In the genomic region with DNA sequence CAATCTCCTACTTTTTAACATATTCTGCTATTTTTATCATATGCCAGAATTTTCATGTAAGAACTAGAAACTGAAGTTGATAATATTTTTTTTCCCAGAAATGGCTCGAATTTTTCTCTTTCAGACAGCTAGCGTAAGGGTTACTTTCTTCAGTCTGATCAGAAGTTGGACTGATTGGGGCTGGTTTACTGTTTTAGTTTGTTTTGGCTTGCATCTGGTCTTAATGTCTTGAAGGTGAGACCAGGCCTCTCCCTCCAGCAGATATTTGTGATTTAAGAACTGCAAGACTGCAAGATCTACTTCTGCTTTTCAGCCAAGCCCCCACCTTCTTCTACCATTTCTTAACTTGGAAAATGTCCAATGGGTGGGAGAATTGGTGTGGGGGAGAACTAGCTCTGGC, we compare ENCODE assay signal across 28 cellular contexts.
"Had no signal": no experiment of that assay in that cellular context is flagged by ENCODE, and none has a peak within 500 bp of the region (broad histone marks: within the 10 kb centered on the region; RNA-seq: fewer than 3 reads in every experiment).

No MANE protein-coding gene starts in this region.

- H3K27ac ChIP-seq: adrenal gland, epithelial cell of prostate had no signal

- H3K4me3 Mint-ChIP-seq: activated CD4-positive, alpha-beta memory T cell treated with anti-CD3 and anti-CD28 coated beads for 36 hours; activated CD4-positive, alpha-beta T cell treated with anti-CD3 and anti-CD28 coated beads for 36 hours; activated CD4-positive, alpha-beta T cell treated with anti-CD3 and anti-CD28 coated beads, Interleukin-2, amount 10 ng/mL, durations not matched to agents 24 days and 14 days; activated CD8-positive, alpha-beta memory T cell treated with anti-CD3 and anti-CD28 coated beads, Interleukin-2, amount 10 ng/mL, durations not matched to agents 7 days and 5 days; activated CD8-positive, alpha-beta T cell treated with anti-CD3 and anti-CD28 coated beads, Interleukin-2, amount 10 ng/mL, durations not matched to agents 7 days and 5 days; activated naive CD4-positive, alpha-beta T cell treated with anti-CD3 and anti-CD28 coated beads for 36 hours; activated naive CD4-positive, alpha-beta T cell treated with anti-CD3 and anti-CD28 coated beads, Interleukin-2, amount 50 U/mL, for 24 hours; activated naive CD8-positive, alpha-beta T cell treated with anti-CD3 and anti-CD28 coated beads for 36 hours; activated naive CD8-positive, alpha-beta T cell treated with anti-CD3 and anti-CD28 coated beads, Interleukin-2, amount 50 U/mL, for 24 hours; effector memory CD8-positive, alpha-beta T cell had no signal

- H3K4me3 ChIP-seq: adrenal gland, body of pancreas had no signal

- DNase-seq: activated CD4-positive, alpha-beta memory T cell treated with anti-CD3 and anti-CD28 coated beads for 36 hours; activated CD4-positive, alpha-beta T cell treated with anti-CD3 and anti-CD28 coated beads for 36 hours; activated CD4-positive, alpha-beta T cell treated with anti-CD3 and anti-CD28 coated beads, Interleukin-2, amount 10 ng/mL, durations not matched to agents 24 days and 14 days; activated CD4-positive, CD25-positive, alpha-beta regulatory T cell; activated CD4-positive, CD25-positive, alpha-beta regulatory T cell treated with anti-CD3 and anti-CD28 coated beads, Interleukin-2, amount 50 U/mL, for 72 hours; activated CD8-positive, alpha-beta memory T cell treated with anti-CD3 and anti-CD28 coated beads, Interleukin-2, amount 10 ng/mL, durations not matched to agents 7 days and 5 days; activated CD8-positive, alpha-beta memory T cell treated with anti-CD3 and anti-CD28 coated beads, Interleukin-2, amount 50 U/mL, for 4 hours; activated CD8-positive, alpha-beta T cell treated with anti-CD3 and anti-CD28 coated beads, Interleukin-2, amount 10 ng/mL, durations not matched to agents 7 days and 5 days; activated effector memory CD4-positive, alpha-beta T cell treated with anti-CD3 and anti-CD28 coated beads, Interleukin-2, amount 50 U/mL, for 16 hours; activated naive CD4-positive, alpha-beta T cell treated with anti-CD3 and anti-CD28 coated beads for 36 hours; activated naive CD8-positive, alpha-beta T cell treated with anti-CD3 and anti-CD28 coated beads for 36 hours; activated naive CD8-positive, alpha-beta T cell treated with anti-CD3 and anti-CD28 coated beads, Interleukin-2, amount 50 U/mL, for 24 hours; activated T-cell treated with anti-CD3 and anti-CD28 coated beads, Interleukin-2, amount 50 U/mL, for 1 hour; adrenal gland; amygdala; aorta; body of pancreas; caudate nucleus; cortex of kidney; dermis blood vessel endothelial cell; effector CD4-positive, alpha-beta T cell; effector memory CD8-positive, alpha-beta T cell; foreskin fibroblast; head of caudate nucleus; hippocampal formation had no signal

- H3K9me3 ChIP-seq: adrenal gland, body of pancreas had no signal

- H3K36me3 ChIP-seq: adrenal gland had no signal

- ATAC-seq: activated CD4-positive, alpha-beta T cell treated with anti-CD3 and anti-CD28 coated beads for 36 hours; activated CD8-positive, alpha-beta memory T cell treated with anti-CD3 and anti-CD28 coated beads, Interleukin-2, amount 10 ng/mL, durations not matched to agents 7 days and 5 days; activated CD8-positive, alpha-beta T cell treated with anti-CD3 and anti-CD28 coated beads, Interleukin-2, amount 10 ng/mL, durations not matched to agents 7 days and 5 days; activated naive CD8-positive, alpha-beta T cell treated with anti-CD3 and anti-CD28 coated beads, Interleukin-2, amount 50 U/mL, for 24 hours; body of pancreas; effector memory CD8-positive, alpha-beta T cell had no signal

- H3K27ac Mint-ChIP-seq: activated CD4-positive, alpha-beta memory T cell treated with anti-CD3 and anti-CD28 coated beads for 36 hours; activated CD4-positive, alpha-beta T cell treated with anti-CD3 and anti-CD28 coated beads for 36 hours; activated CD4-positive, alpha-beta T cell treated with anti-CD3 and anti-CD28 coated beads, Interleukin-2, amount 10 ng/mL, durations not matched to agents 24 days and 14 days; activated CD8-positive, alpha-beta memory T cell treated with anti-CD3 and anti-CD28 coated beads, Interleukin-2, amount 10 ng/mL, durations not matched to agents 7 days and 5 days; activated CD8-positive, alpha-beta T cell treated with anti-CD3 and anti-CD28 coated beads, Interleukin-2, amount 10 ng/mL, durations not matched to agents 7 days and 5 days; activated naive CD4-positive, alpha-beta T cell treated with anti-CD3 and anti-CD28 coated beads for 36 hours; activated naive CD4-positive, alpha-beta T cell treated with anti-CD3 and anti-CD28 coated beads, Interleukin-2, amount 50 U/mL, for 24 hours; activated naive CD8-positive, alpha-beta T cell treated with anti-CD3 and anti-CD28 coated beads for 36 hours; activated naive CD8-positive, alpha-beta T cell treated with anti-CD3 and anti-CD28 coated beads, Interleukin-2, amount 50 U/mL, for 24 hours; activated T-helper 2 cell treated with anti-CD3 and anti-CD28 coated beads, Interferon-gamma antibody, Interleukin-2, Interleukin-4, amounts not matched to agents 10 μg/mL and 5 μg/mL and 100 μg/mL, durations not matched to agents 14 hours and 24 hours and 36 hours; effector memory CD8-positive, alpha-beta T cell had no signal

- H3K4me1 Mint-ChIP-seq: activated CD4-positive, alpha-beta T cell treated with anti-CD3 and anti-CD28 coated beads for 36 hours; activated CD4-positive, alpha-beta T cell treated with anti-CD3 and anti-CD28 coated beads, Interleukin-2, amount 10 ng/mL, durations not matched to agents 24 days and 14 days; activated CD8-positive, alpha-beta memory T cell treated with anti-CD3 and anti-CD28 coated beads, Interleukin-2, amount 10 ng/mL, durations not matched to agents 7 days and 5 days; activated naive CD4-positive, alpha-beta T cell treated with anti-CD3 and anti-CD28 coated beads, Interleukin-2, amount 50 U/mL, for 24 hours; activated naive CD8-positive, alpha-beta T cell treated with anti-CD3 and anti-CD28 coated beads for 36 hours; activated naive CD8-positive, alpha-beta T cell treated with anti-CD3 and anti-CD28 coated beads, Interleukin-2, amount 50 U/mL, for 24 hours had no signal

- H3K27me3 ChIP-seq: adrenal gland, body of pancreas had no signal

- H3K36me3 Mint-ChIP-seq: activated CD4-positive, alpha-beta memory T cell treated with anti-CD3 and anti-CD28 coated beads for 36 hours; activated CD8-positive, alpha-beta memory T cell treated with anti-CD3 and anti-CD28 coated beads, Interleukin-2, amount 10 ng/mL, durations not matched to agents 7 days and 5 days; activated naive CD4-positive, alpha-beta T cell treated with anti-CD3 and anti-CD28 coated beads, Interleukin-2, amount 50 U/mL, for 24 hours; activated naive CD8-positive, alpha-beta T cell treated with anti-CD3 and anti-CD28 coated beads for 36 hours had no signal

- H3K27me3 Mint-ChIP-seq: activated CD4-positive, alpha-beta memory T cell treated with anti-CD3 and anti-CD28 coated beads for 36 hours; activated CD4-positive, alpha-beta T cell treated with anti-CD3 and anti-CD28 coated beads, Interleukin-2, amount 10 ng/mL, durations not matched to agents 24 days and 14 days; activated CD8-positive, alpha-beta memory T cell treated with anti-CD3 and anti-CD28 coated beads, Interleukin-2, amount 10 ng/mL, durations not matched to agents 7 days and 5 days; activated naive CD4-positive, alpha-beta T cell treated with anti-CD3 and anti-CD28 coated beads, Interleukin-2, amount 50 U/mL, for 24 hours; activated naive CD8-positive, alpha-beta T cell treated with anti-CD3 and anti-CD28 coated beads, Interleukin-2, amount 50 U/mL, for 24 hours; effector memory CD8-positive, alpha-beta T cell had no signal
